Comparison of ENCODE assay signal across 7 cellular contexts in the genomic region with DNA sequence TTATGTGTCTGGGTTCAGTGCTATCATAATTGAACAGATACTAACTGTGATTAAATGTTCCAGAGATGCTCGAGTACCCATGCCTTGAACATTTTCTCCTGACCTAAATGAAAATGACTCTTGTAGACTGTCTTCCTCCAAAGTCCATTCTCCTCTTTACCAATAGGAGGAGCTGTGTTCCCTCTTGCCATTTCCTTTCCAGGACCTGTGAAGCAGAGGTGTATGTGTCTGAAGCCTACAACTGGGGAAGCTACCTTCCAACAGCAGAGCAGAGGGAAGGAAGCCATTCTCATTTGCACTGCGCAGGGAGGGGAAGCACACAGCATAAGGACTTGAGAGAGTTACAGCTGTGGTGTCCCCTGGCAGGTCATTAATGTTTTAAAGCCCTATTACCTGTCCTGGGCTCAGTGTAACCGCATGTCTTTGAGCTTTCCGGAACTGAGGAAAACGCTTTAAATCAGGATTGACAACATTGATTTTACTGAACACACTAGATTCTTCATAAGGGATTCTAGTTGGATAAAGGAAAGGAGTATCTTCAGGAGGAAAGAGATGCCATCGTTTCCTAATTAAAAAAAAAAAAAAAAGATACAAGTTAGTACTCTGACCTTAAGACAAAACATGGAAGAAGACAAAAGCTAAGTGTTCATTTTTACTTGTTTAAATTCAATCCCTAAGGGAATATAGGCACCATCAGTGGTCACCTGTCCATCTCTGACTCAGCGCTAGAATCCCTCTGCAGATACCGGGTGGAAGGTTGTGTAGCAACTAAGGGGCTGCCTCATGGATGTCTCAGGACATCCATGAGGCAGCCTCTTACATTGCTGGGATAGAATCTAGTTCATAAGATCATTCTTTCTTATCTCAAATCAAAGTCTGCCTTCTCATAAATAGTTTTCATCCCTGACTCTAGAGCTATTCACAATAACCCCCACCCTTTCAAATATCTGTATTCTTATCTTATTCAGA.
DNase-seq lines count a peak whose midpoint lies in the region; ATAC-seq lines count a peak whose summit lies in the region.

No MANE protein-coding gene starts in this region.

- peak; percentile 60 for DNase-seq in amniotic epithelial cell (ENCODE audit: low read depth)
- peak; percentile 71 for DNase-seq in kidney tubule cell (ENCODE audit: low spot score)
- DNase-seq in GF-D8 (lab: John Stamatoyannopoulos, UW): no peak

- peak; percentile 75 for ATAC-seq in GM18499 (IDR thresholded peaks at IDR 0.05; ENCODE audit: insufficient read depth, unreplicated experiment)
- ATAC-seq in HG03175 (IDR thresholded peaks at IDR 0.05; ENCODE audit: unreplicated experiment): peak; percentile 57
- ATAC-seq in HG03025 (IDR thresholded peaks at IDR 0.05; ENCODE audit: low FRiP score, unreplicated experiment): no peak
- ATAC-seq in HG02870 (IDR thresholded peaks at IDR 0.05; ENCODE audit: unreplicated experiment): no peak

Comparison
In these comparisons a context has a peak if more than half of its experiments do, and no peak if none do; other contexts are left out.
1. ATAC-seq: peak in GM18499 (single experiment) and HG03175 (single experiment); none in HG03025 (single experiment) and HG02870 (single experiment).